1 cellular context compared by ENCODE assay signal in genomic region chr22:46129390-46130041, GRCh38.
TF ChIP-seq lines count a peak whose summit lies in the region.

No MANE protein-coding gene starts in this region.

TF ChIP-seq in K562, 482 proteins besides CTCF, POLR2A, EP300 and RAD21 (continued from another document):
- TF ChIP-seq ZNF518B (CRISPR knock-in tag; IDR thresholded peaks at IDR 0.05) (no peak), BCOR (IDR thresholded peaks at IDR 0.05) (0 out of 2 replicates have a peak, but pooled peaks have one; percentile 11), ZC3H4 (CRISPR knock-in tag; IDR thresholded peaks at IDR 0.05; ENCODE audit: borderline replicate concordance) (no peak), ARHGAP35 (IDR thresholded peaks at IDR 0.05; ENCODE audit: partially characterized antibody) (no peak), ESRRA (IDR thresholded peaks at IDR 0.05; ENCODE audit: borderline replicate concordance, low read depth) (peak; percentile 61; the same call in 1 of the 2 replicates), ZNF217 (CRISPR knock-in tag; IDR thresholded peaks at IDR 0.05) (no peak), PHB2 (IDR thresholded peaks at IDR 0.05; ENCODE audit: low read depth) (no peak), FOXA3 (CRISPR knock-in tag; conservative IDR thresholded peaks at IDR 0.05 in 1 of 2, IDR thresholded peaks at IDR 0.05 in 1 of 2) (no peak), SPI1 (IDR thresholded peaks at IDR 0.05; ENCODE audit: borderline replicate concordance, low read depth, low read length) (peak; percentile 48; the same call in 1 of the 2 replicates), SP2 (IDR thresholded peaks at IDR 0.05; ENCODE audit: extremely low read depth, low read depth, low read length, poor library complexity, severe bottlenecking) (no peak), XRCC3 (IDR thresholded peaks at IDR 0.05) (no peak), IRF1 (CRISPR knock-in tag; IDR thresholded peaks at IDR 0.05; ENCODE audit: borderline replicate concordance) (no peak)
- TF ChIP-seq, protein P1, sequence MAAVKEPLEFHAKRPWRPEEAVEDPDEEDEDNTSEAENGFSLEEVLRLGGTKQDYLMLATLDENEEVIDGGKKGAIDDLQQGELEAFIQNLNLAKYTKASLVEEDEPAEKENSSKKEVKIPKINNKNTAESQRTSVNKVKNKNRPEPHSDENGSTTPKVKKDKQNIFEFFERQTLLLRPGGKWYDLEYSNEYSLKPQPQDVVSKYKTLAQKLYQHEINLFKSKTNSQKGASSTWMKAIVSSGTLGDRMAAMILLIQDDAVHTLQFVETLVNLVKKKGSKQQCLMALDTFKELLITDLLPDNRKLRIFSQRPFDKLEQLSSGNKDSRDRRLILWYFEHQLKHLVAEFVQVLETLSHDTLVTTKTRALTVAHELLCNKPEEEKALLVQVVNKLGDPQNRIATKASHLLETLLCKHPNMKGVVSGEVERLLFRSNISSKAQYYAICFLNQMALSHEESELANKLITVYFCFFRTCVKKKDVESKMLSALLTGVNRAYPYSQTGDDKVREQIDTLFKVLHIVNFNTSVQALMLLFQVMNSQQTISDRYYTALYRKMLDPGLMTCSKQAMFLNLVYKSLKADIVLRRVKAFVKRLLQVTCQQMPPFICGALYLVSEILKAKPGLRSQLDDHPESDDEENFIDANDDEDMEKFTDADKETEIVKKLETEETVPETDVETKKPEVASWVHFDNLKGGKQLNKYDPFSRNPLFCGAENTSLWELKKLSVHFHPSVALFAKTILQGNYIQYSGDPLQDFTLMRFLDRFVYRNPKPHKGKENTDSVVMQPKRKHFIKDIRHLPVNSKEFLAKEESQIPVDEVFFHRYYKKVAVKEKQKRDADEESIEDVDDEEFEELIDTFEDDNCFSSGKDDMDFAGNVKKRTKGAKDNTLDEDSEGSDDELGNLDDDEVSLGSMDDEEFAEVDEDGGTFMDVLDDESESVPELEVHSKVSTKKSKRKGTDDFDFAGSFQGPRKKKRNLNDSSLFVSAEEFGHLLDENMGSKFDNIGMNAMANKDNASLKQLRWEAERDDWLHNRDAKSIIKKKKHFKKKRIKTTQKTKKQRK (IDR thresholded peaks at IDR 0.05; ENCODE audit: borderline replicate concordance, low read depth, low read length) = no peak
